18 cellular contexts compared by ENCODE assay signal in the genomic region with DNA sequence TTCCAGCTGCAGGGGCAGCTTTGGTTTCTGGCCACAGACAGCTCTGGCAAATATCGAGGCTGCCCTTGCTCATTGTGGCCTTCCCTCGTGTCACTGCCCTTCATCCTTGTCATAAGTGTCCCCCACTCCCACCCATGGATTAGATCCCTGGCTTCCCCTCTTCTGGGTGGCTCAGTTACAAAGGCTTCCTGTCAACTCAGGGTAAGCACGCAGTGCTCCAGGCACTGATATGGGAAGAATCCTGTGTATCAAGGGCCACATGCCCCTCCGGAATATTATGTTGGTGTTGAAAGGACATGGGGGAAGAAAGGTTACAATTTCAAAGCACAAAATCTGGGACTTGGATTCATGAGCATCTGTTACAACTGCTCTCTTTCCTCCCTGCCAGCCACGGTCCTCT.
A peak's percentile ranks its signal among the peaks of the same experiment; 100 is the strongest.
DNase-seq lines count a peak whose midpoint lies in the region; ATAC-seq and TF ChIP-seq lines count a peak whose summit lies in the region.
"Had no signal": no experiment of that assay in that cellular context is flagged by ENCODE, and none has a peak within 500 bp of the region (broad histone marks: within the 10 kb centered on the region; RNA-seq: fewer than 3 reads in every experiment).

No MANE protein-coding gene starts in this region.

- TF ChIP-seq POLR2A in breast epithelium (IDR thresholded peaks at IDR 0.05) (no peak), thyroid gland (IDR thresholded peaks at IDR 0.05) (no peak)

- 47% methylated on average over 5 of the region's 5 CpGs for WGBS in right cardiac atrium
- WGBS in thyroid gland, 2 donors: 61% methylated on average over 5 of the region's 5 CpGs

- peaks cover 8% of the 10 kb centered on the region for H3K4me1 ChIP-seq in right cardiac atrium (ENCODE audit: control insufficient read depth, insufficient read depth, low read length)
- H3K4me1 ChIP-seq in breast epithelium: peaks cover 0 to 6% of the 10 kb centered on the region in 2 donors
- H3K4me1 ChIP-seq in iPS-20b (ENCODE audit: insufficient read depth, low read length): peaks cover 61% of the 10 kb centered on the region
- peaks cover 35 to 37% of the 10 kb centered on the region in 2 donors for H3K4me1 ChIP-seq in thyroid gland

- intact Hi-C loops in Right ventricle myocardium inferior (cut with DNase I): no loop called here
- intact Hi-C loops in right cardiac atrium (cut with DNase I): no loop called here
- intact Hi-C loops in breast epithelium (cut with DNase I; ENCODE audit: low total_unique reads): no loop called here
- intact Hi-C loops in thyroid gland (cut with DNase I): no loop called here

- H3K36me3 ChIP-seq in breast epithelium (no peaks in the 10 kb centered on the region), iPS-20b (ENCODE audit: insufficient read depth, low read depth, low read length) (peaks cover 20% of the 10 kb centered on the region), thyroid gland (no peaks in the 10 kb centered on the region)
- H3K36me3 ChIP-seq: transverse colon had no signal

- in situ Hi-C loops in ACHN (cut with HindIII; ENCODE audit: low pct_ligation_motif_present, low pct_unique_long_range_greater_than_20kb, low sequenced_read_pairs): no loop called here

- TF ChIP-seq CTCF in breast epithelium (IDR thresholded peaks at IDR 0.05) (no peak), thyroid gland (IDR thresholded peaks at IDR 0.05) (no peak)

- peak overlapping the region; percentile 27; the same call in 1 of the 2 replicates for H3K9ac ChIP-seq in iPS-20b (ENCODE audit: low read depth, low read length)

- H3K4me3 ChIP-seq in right cardiac atrium (ENCODE audit: low read length): no peak overlapping the region
- no peak overlapping the region for H3K4me3 ChIP-seq in breast epithelium
- peak overlapping the region; percentile 22 for H3K4me3 ChIP-seq in iPS-20b (ENCODE audit: low read length)
- H3K4me3 ChIP-seq in thyroid gland (replicated peaks in 1 of 3): no peak overlapping the region
- H3K4me3 ChIP-seq: transverse colon had no signal

- H3K9me3 ChIP-seq in right cardiac atrium (ENCODE audit: control insufficient read depth, low read length): no peaks in the 10 kb centered on the region
- H3K9me3 ChIP-seq in breast epithelium: no peaks in the 10 kb centered on the region
- no peaks in the 10 kb centered on the region for H3K9me3 ChIP-seq in iPS-20b (ENCODE audit: insufficient read depth, low read depth, low read length)
- no peaks in the 10 kb centered on the region for H3K9me3 ChIP-seq in thyroid gland
- H3K9me3 ChIP-seq: transverse colon had no signal

- H3K27me3 ChIP-seq in right cardiac atrium (ENCODE audit: control insufficient read depth, insufficient read depth) (no peaks in the 10 kb centered on the region), breast epithelium (no peaks in the 10 kb centered on the region), iPS-20b (ENCODE audit: insufficient read depth, low read length) (peaks cover 11% of the 10 kb centered on the region; the same call in 1 of the 2 replicates), thyroid gland (no peaks in the 10 kb centered on the region)
- H3K27me3 ChIP-seq: transverse colon had no signal

- ATAC-seq in Right ventricle myocardium inferior: peak; percentile 74
- no peak for ATAC-seq in right cardiac atrium
- ATAC-seq: stimulated activated memory B cell treated with anti-CD40 and anti-IgM and Interleukin-4, amounts not matched to agents 10 μg/mL and 1 μg/mL and 100 μg/mL, for 72 hours had no signal

- no peak for DNase-seq in Right ventricle myocardium inferior (ENCODE audit: missing footprints)
- DNase-seq in right cardiac atrium: no peak
- no peak for DNase-seq in breast epithelium (ENCODE audit: low spot score in 2 of 2)
- DNase-seq in thyroid gland: no peak
- DNase-seq in occipital lobe (lab: John Stamatoyannopoulos, UW): no peak
- no peak for DNase-seq in SKM-1 treated with dmso at 0.1 percent for 144 hours (lab: John Stamatoyannopoulos, UW; ENCODE audit: unreplicated experiment)
- DNase-seq in ACHN: no peak
- DNase-seq: 8988T; CD4-positive, alpha-beta memory T cell; central memory CD4-positive, alpha-beta T cell; DND-41; effector CD8-positive, alpha-beta T cell; NCI-H1436 treated with DMSO at 0.1 percent for 48 hours; posterior cingulate gyrus; stimulated activated CD4-positive, alpha-beta T cell treated with anti-CD3 and anti-CD28 coated beads, Interleukin-12 subunit alpha, Interleukin-12 subunit beta, amount 100 ng/mL, for 4 hours; transverse colon had no signal

- H3K27ac ChIP-seq in right cardiac atrium (ENCODE audit: low read length): no peak overlapping the region
- H3K27ac ChIP-seq in breast epithelium: peak overlapping the region; percentile 31 to 57
- H3K27ac ChIP-seq in iPS-20b (ENCODE audit: low read length): no peak overlapping the region
- peak overlapping the region; percentile 50 to 62 (median 62) for H3K27ac ChIP-seq in thyroid gland
- H3K27ac ChIP-seq: transverse colon had no signal

Comparison
In these comparisons a context has a peak if more than half of its experiments do, and no peak if none do; other contexts are left out.
1. H3K27ac ChIP-seq: peak in breast epithelium (2 of 2) and thyroid gland (3 of 3); none in right cardiac atrium (single experiment) and iPS-20b (single experiment).